In genomic region chr11:46657186-46657585, GRCh38 we compare ENCODE assay signal across 1 cellular context.
TF ChIP-seq lines count a peak whose summit lies in the region.

No MANE protein-coding gene starts in this region.

TF ChIP-seq in endothelial cell of umbilical vein, 7 proteins besides CTCF, POLR2A, EP300 and RAD21:
- TF ChIP-seq MAX (IDR thresholded peaks at IDR 0.05; ENCODE audit: insufficient read depth, insufficient read length) (no peak), FOS (IDR thresholded peaks at IDR 0.05; ENCODE audit: borderline replicate concordance, insufficient read depth, low read length) (no peak), POLR2AphosphoS5 (IDR thresholded peaks at IDR 0.05; ENCODE audit: insufficient read depth, low read depth, low read length) (no peak), MYC (IDR thresholded peaks at IDR 0.05; ENCODE audit: low read depth, low read length) (no peak), JUN (IDR thresholded peaks at IDR 0.05; ENCODE audit: borderline replicate concordance, insufficient read depth, insufficient read length, low read depth) (no peak), EZH2 (IDR thresholded peaks at IDR 0.05; ENCODE audit: borderline replicate concordance, low read depth, low read length, severe bottlenecking) (no peak), GATA2 (IDR thresholded peaks at IDR 0.05; ENCODE audit: insufficient read depth, insufficient read length, low read depth, low read length) (no peak)
